ENCODE assay signal across 18 cellular contexts in genomic region chr10:3655528-3655927, GRCh38.
DNase-seq lines count a peak whose midpoint lies in the region; ATAC-seq and TF ChIP-seq lines count a peak whose summit lies in the region.
"Had no signal": no experiment of that assay in that cellular context is flagged by ENCODE, and none has a peak within 500 bp of the region (broad histone marks: within the 10 kb centered on the region; RNA-seq: fewer than 3 reads in every experiment).

No MANE protein-coding gene starts in this region.

- intact Hi-C loops in uterus (cut with DNase I; ENCODE audit: low total_unique reads) (no loop called here), left lung (cut with DNase I) (no loop called here)

- TF ChIP-seq CTCF in uterus (IDR thresholded peaks at IDR 0.05) (no peak), left lung (IDR thresholded peaks at IDR 0.05) (no peak)

- H3K27me3 ChIP-seq in uterus, result no peaks in the 10 kb centered on the region
- H3K27me3 ChIP-seq in left lung, result no peaks in the 10 kb centered on the region
- H3K27me3 ChIP-seq: brain microvascular endothelial cell, esophagus squamous epithelium, hepatocyte had no signal

- H3K4me3 ChIP-seq in uterus, result no peak overlapping the region
- no peak overlapping the region for H3K4me3 ChIP-seq in left lung
- H3K4me3 ChIP-seq: esophagus squamous epithelium, hepatocyte had no signal

- H3K9me3 ChIP-seq in uterus (no peaks in the 10 kb centered on the region), left lung (no peaks in the 10 kb centered on the region)
- H3K9me3 ChIP-seq: esophagus squamous epithelium had no signal

- ATAC-seq in GM19351 (IDR thresholded peaks at IDR 0.05; ENCODE audit: unreplicated experiment) (peak; percentile 86), left lung (no peak)

- no peaks in the 10 kb centered on the region for H3K36me3 ChIP-seq in uterus
- no peaks in the 10 kb centered on the region for H3K36me3 ChIP-seq in left lung
- H3K36me3 ChIP-seq: brain microvascular endothelial cell, esophagus squamous epithelium had no signal

- peak; percentile 53 for DNase-seq in CD1c-positive myeloid dendritic cell (ENCODE audit: extremely low spot score)
- peak; percentile 76 for DNase-seq in MV-4-11 (lab: John Stamatoyannopoulos, UW)
- peak; percentile 69 for DNase-seq in germinal center (ENCODE audit: low spot score)
- DNase-seq in uterus, result no peak
- DNase-seq in GM03348 (ENCODE audit: low spot score), result no peak
- DNase-seq in left lung, result no peak
- no peak for DNase-seq in EL
- DNase-seq: activated effector memory CD4-positive, alpha-beta T cell treated with anti-CD3 and anti-CD28 coated beads, Interleukin-2, amount 50 U/mL, for 16 hours; brain microvascular endothelial cell; DMS79; esophagus squamous epithelium; IMR-90; NCI-H2081; NCI-H69; substantia nigra; T1000 had no signal

- H3K4me1 ChIP-seq in uterus, result no peaks in the 10 kb centered on the region
- H3K4me1 ChIP-seq in left lung, result peaks cover 0 to 6% of the 10 kb centered on the region in 2 donors
- H3K4me1 ChIP-seq: esophagus squamous epithelium had no signal

- TF ChIP-seq POLR2A in uterus (IDR thresholded peaks at IDR 0.05), result no peak

- H3K27ac ChIP-seq in uterus, result no peak overlapping the region
- peak overlapping the region in 1 of 2 donors; percentile 55 for H3K27ac ChIP-seq in left lung
- H3K27ac ChIP-seq: brain microvascular endothelial cell, esophagus squamous epithelium, hepatocyte had no signal

Comparison
In these comparisons a context has a peak if more than half of its experiments do, and no peak if none do; other contexts are left out.
1. DNase-seq: peak in CD1c-positive myeloid dendritic cell (single experiment), MV-4-11 (single experiment) and germinal center (single experiment); none in uterus (0 of 2), GM03348 (single experiment), left lung (0 of 2) and EL (single experiment).